17 cellular contexts compared by ENCODE assay signal in genomic region chr11:73999581-74000306, GRCh38. TPM values are rescaled to one million over a fixed set of nuclear protein-coding genes. Genes with fewer than 3 reads are reported as not detected.
DNase-seq lines count a peak whose midpoint lies in the region; ATAC-seq and TF ChIP-seq lines count a peak whose summit lies in the region.
"Had no signal": no experiment of that assay in that cellular context is flagged by ENCODE, and none has a peak within 500 bp of the region (broad histone marks: within the 10 kb centered on the region; RNA-seq: fewer than 3 reads in every experiment).

No MANE protein-coding gene starts in this region.

- H4K20me1 ChIP-seq in OCI-LY1 (ENCODE audit: insufficient read depth, low read length) = no peaks in the 10 kb centered on the region

- H3K36me3 ChIP-seq in OCI-LY1 (ENCODE audit: insufficient read depth, low read length) (no peaks in the 10 kb centered on the region), thyroid gland (peaks cover 7 to 8% of the 10 kb centered on the region in 2 donors), endodermal cell (ENCODE audit: control insufficient read depth, insufficient read depth, low read length) (no peaks in the 10 kb centered on the region)
- H3K36me3 ChIP-seq: BE2C had no signal

- intact Hi-C loops in left cardiac atrium (cut with DNase I) = no loop called here
- intact Hi-C loops in Right ventricle myocardium inferior (cut with DNase I) = no loop called here
- intact Hi-C loops in thyroid gland (cut with DNase I) = no loop called here

- H3K9me3 ChIP-seq in OCI-LY1 (ENCODE audit: low read length) (no peaks in the 10 kb centered on the region), thyroid gland (no peaks in the 10 kb centered on the region), endodermal cell (ENCODE audit: control insufficient read depth, low read length) (no peaks in the 10 kb centered on the region)
- H3K9me3 ChIP-seq: BE2C, stomach had no signal

- no peak for TF ChIP-seq POLR2A in thyroid gland (IDR thresholded peaks at IDR 0.05)

- no peak overlapping the region for H2AFZ ChIP-seq in OCI-LY1 (ENCODE audit: low read length)
- H2AFZ ChIP-seq: parathyroid adenoma had no signal

- H3F3A ChIP-seq in OCI-LY1 (ENCODE audit: insufficient read depth, low read length) = peaks cover 16% of the 10 kb centered on the region

- H3K27me3 ChIP-seq in OCI-LY1 (ENCODE audit: insufficient read depth, low read length) (no peaks in the 10 kb centered on the region), thyroid gland (no peaks in the 10 kb centered on the region), endodermal cell (ENCODE audit: control insufficient read depth, insufficient read depth, low read length, poor library complexity, severe bottlenecking) (no peaks in the 10 kb centered on the region)
- H3K27me3 ChIP-seq: BE2C, stomach had no signal

- H3K4me1 ChIP-seq in OCI-LY1 (ENCODE audit: insufficient read depth, low read length, severe bottlenecking) = peaks cover 54% of the 10 kb centered on the region
- no peaks in the 10 kb centered on the region for H3K4me1 ChIP-seq in thyroid gland
- no peaks in the 10 kb centered on the region for H3K4me1 ChIP-seq in endodermal cell (ENCODE audit: control insufficient read depth, insufficient read depth, low read length)
- H3K4me1 ChIP-seq: BE2C, parathyroid adenoma had no signal

- WGBS in thyroid gland, 2 donors = 70 to 71% methylated on average over 8 of the region's 8 CpGs
- 87 to 95% methylated on average over 8 of the region's 8 CpGs for WGBS in endodermal cell (ENCODE audit: insufficient coverage in 1 of 2, insufficient read length in 1 of 2), 2 experiments

- peak overlapping the region; percentile 98 for H3K27ac ChIP-seq in OCI-LY1 (ENCODE audit: low read depth, low read length, poor library complexity, severe bottlenecking)
- H3K27ac ChIP-seq in thyroid gland = no peak overlapping the region
- H3K27ac ChIP-seq in endodermal cell (ENCODE audit: low read depth, low read length) = no peak overlapping the region
- H3K27ac ChIP-seq: parathyroid adenoma, stomach had no signal

- no peaks in the 10 kb centered on the region for H3K9me2 ChIP-seq in OCI-LY1 (ENCODE audit: low read depth, low read length)

- peak overlapping the region; percentile 19; the same call in 1 of the 2 replicates for H3K4me2 ChIP-seq in OCI-LY1 (ENCODE audit: low read length)

- DNase-seq in left cardiac atrium (no peak), Right ventricle myocardium inferior (ENCODE audit: missing footprints) (no peak), thyroid gland (peak; percentile 41 to 59), NCI-H526 treated with DMSO at 0.1 percent for 48 hours (lab: John Stamatoyannopoulos, UW) (no peak), endodermal cell (no peak), SKM-1 treated with dmso at 0.1 percent for 144 hours (lab: John Stamatoyannopoulos, UW; ENCODE audit: unreplicated experiment) (no peak)
- DNase-seq: activated naive CD4-positive, alpha-beta T cell; BE2C; GF-D8; mesendoderm; NCI-H446 treated with DMSO at 0.1 percent for 48 hours; stomach had no signal

- no peaks in the 10 kb centered on the region for H3K36me3 Mint-ChIP-seq in endodermal cell (ENCODE audit: low read depth)

- no peak overlapping the region for H3K9ac ChIP-seq in OCI-LY1 (ENCODE audit: low read length)
- H3K9ac ChIP-seq in endodermal cell (ENCODE audit: extremely low read depth, low read length, poor library complexity, severe bottlenecking) = no peak overlapping the region
- H3K9ac ChIP-seq: parathyroid adenoma had no signal

- no peaks in the 10 kb centered on the region for H3K9me3 Mint-ChIP-seq in endodermal cell
- H3K9me3 Mint-ChIP-seq: central memory CD8-positive, alpha-beta T cell had no signal

- H3K4me3 ChIP-seq in OCI-LY1 (ENCODE audit: low read depth, low read length, poor library complexity, severe bottlenecking) (no peak overlapping the region), thyroid gland (replicated peaks in 1 of 3) (no peak overlapping the region), endodermal cell (ENCODE audit: low read length) (no peak overlapping the region)
- H3K4me3 ChIP-seq: stomach had no signal

- H3K4me1 Mint-ChIP-seq in endodermal cell = no peaks in the 10 kb centered on the region

- no peak overlapping the region for H3K4me3 Mint-ChIP-seq in endodermal cell
- H3K4me3 Mint-ChIP-seq: central memory CD8-positive, alpha-beta T cell had no signal

- no peak for TF ChIP-seq CTCF in OCI-LY1 (IDR thresholded peaks at IDR 0.05; ENCODE audit: low read length)
- no peak for TF ChIP-seq CTCF in thyroid gland (IDR thresholded peaks at IDR 0.05)
- no peak for TF ChIP-seq CTCF in endodermal cell (conservative IDR thresholded peaks at IDR 0.05)

- no peak overlapping the region for H3K27ac Mint-ChIP-seq in endodermal cell

- ATAC-seq in left cardiac atrium (peak; percentile 40 to 46), Right ventricle myocardium inferior (no peak), esophagus mucosa (peak; percentile 32)

- no peaks in the 10 kb centered on the region for H3K79me2 ChIP-seq in OCI-LY1 (ENCODE audit: insufficient read depth, low read length)
- H3K79me2 ChIP-seq: parathyroid adenoma had no signal

- H3K27me3 Mint-ChIP-seq in endodermal cell (ENCODE audit: insufficient read depth) = no peaks in the 10 kb centered on the region
- H3K27me3 Mint-ChIP-seq: central memory CD8-positive, alpha-beta T cell had no signal

RNA-seq across cellular contexts. Expression of gene UCP3, which starts 9.1 kb away (rescaled TPM):
- total RNA-seq in left cardiac atrium (1 to 10 TPM; 1.1 to 2.2 TPM), Right ventricle myocardium inferior (13.1 TPM), esophagus mucosa (0.28 TPM), thyroid gland (1 to 10 TPM; 3.1 to 3.6 (median 3.4) TPM), endodermal cell (1 to 10 TPM; 1.9 to 3.5 TPM)
- 0.61 TPM for polyA plus RNA-seq in endodermal cell (2013, experiment 1 of 2)
- polyA plus RNA-seq in endodermal cell (2013, experiment 2 of 2) = 1.1 TPM

RNA-seq across cellular contexts. Expression of gene UCP2, which starts 17.1 kb away (rescaled TPM):
- 10 to 100 TPM; 21.6 to 30.2 TPM for total RNA-seq in left cardiac atrium
- total RNA-seq in Right ventricle myocardium inferior = 36.4 TPM
- 5.3 TPM for total RNA-seq in esophagus mucosa
- total RNA-seq in thyroid gland = 10 to 100 TPM; 41.4 to 97.0 (median 52.5) TPM
- total RNA-seq in endodermal cell = 100 to 1,000 TPM; 140 to 202 TPM
- 109 TPM for polyA plus RNA-seq in endodermal cell (2013, experiment 1 of 2)
- 103 TPM for polyA plus RNA-seq in endodermal cell (2013, experiment 2 of 2)

RNA-seq across cellular contexts. Expression of gene DNAJB13, which starts 48.9 kb away (rescaled TPM):
- total RNA-seq in left cardiac atrium (not detected), Right ventricle myocardium inferior (not detected), esophagus mucosa (not detected), thyroid gland (under 1 TPM in 1 of 4 donors, not detected in 3; 0.75 TPM), endodermal cell (1 to 10 TPM in 1 of 2 donors, under 1 TPM in 1; 0.44 to 1.2 TPM)
- 0.43 TPM for polyA plus RNA-seq in endodermal cell (2013, experiment 1 of 2)
- polyA plus RNA-seq in endodermal cell (2013, experiment 2 of 2) = 0.58 TPM
- total RNA-seq: stomach had no signal
- polyA plus RNA-seq: esophagus had no signal

Comparison
In these comparisons a context has a peak if more than half of its experiments do, and no peak if none do; other contexts are left out.
1. DNase-seq: peak in thyroid gland (2 of 2); none in left cardiac atrium (single experiment), Right ventricle myocardium inferior (single experiment), NCI-H526 treated with DMSO at 0.1 percent for 48 hours (single experiment), endodermal cell (single experiment) and SKM-1 treated with dmso at 0.1 percent for 144 hours (single experiment).